Comparison of ENCODE assay signal across 10 cellular contexts in the genomic region with DNA sequence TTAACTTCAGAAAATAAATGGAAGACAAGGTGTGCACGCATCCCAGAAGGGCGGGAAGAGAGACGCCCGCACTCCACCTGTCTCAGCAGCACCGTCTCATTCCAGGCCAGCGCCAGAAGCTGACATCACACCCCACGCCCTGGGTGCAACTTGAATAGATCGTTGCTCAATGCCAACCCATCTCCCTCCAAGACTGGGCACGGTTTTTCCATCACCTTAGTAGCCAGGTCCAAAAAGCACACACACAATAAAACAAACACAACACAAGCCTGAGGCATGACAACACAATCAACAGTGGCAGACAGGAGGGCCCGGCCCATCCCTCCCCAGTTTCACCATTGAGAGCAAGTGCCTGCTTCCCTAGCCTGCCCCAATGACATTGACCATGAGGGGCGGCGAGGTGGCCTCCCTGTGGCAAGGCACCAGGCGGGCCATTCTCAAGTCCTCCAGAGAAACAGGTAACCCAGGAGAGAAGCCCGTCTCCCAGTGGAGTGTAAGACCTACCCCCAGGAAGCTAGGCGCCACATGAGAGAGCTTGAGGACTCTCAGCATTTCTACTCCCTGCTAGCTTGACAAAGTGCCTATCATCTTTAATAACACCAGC. TPM values are rescaled to one million over a fixed set of nuclear protein-coding genes. Genes with fewer than 3 reads are reported as not detected.
A peak's percentile ranks its signal among the peaks of the same experiment; 100 is the strongest.
DNase-seq lines count a peak whose midpoint lies in the region; ATAC-seq and TF ChIP-seq lines count a peak whose summit lies in the region.
"Had no signal": no experiment of that assay in that cellular context is flagged by ENCODE, and none has a peak within 500 bp of the region (broad histone marks: within the 10 kb centered on the region; RNA-seq: fewer than 3 reads in every experiment).

No MANE protein-coding gene starts in this region.

- WGBS in esophagus muscularis mucosa, result 84% methylated on average over 13 of the region's 15 CpGs
- WGBS in trophoblast cell (ENCODE audit: extremely low coverage, insufficient coverage, insufficient read length), result no CpG with 5 or more reads among the region's 15 CpGs

- no peak overlapping the region for H2BK12ac ChIP-seq in trophoblast cell (ENCODE audit: low read length)

- no peak overlapping the region for H3K27ac Mint-ChIP-seq in Calu3 (ENCODE audit: unreplicated experiment)
- peak overlapping the region; percentile 86 for H3K27ac Mint-ChIP-seq in T-helper 2 cell treated with Interferon-gamma antibody and Interleukin-4, amounts not matched to agents 5 μg/mL and 100 μg/mL, for 36 hours

- peak overlapping the region; percentile 28 for H3K18ac ChIP-seq in trophoblast cell (ENCODE audit: low read length)

- BruUV-seq in Calu3 (replicated peaks; lab: Mats Ljungman, UMichigan), result no TSS peak

- no peak for ATAC-seq in HG03045 (IDR thresholded peaks at IDR 0.05; ENCODE audit: unreplicated experiment)

- peak overlapping the region; percentile 78 for H3K4me2 ChIP-seq in trophoblast cell (ENCODE audit: low read length)

- H3K9me3 ChIP-seq in esophagus muscularis mucosa (no peaks in the 10 kb centered on the region), trophoblast cell (ENCODE audit: insufficient read depth, low read depth, low read length) (peaks cover 5% of the 10 kb centered on the region)

- peak overlapping the region; percentile 77 for H3K4me3 Mint-ChIP-seq in Calu3 (ENCODE audit: low read depth, unreplicated experiment)
- H3K4me3 Mint-ChIP-seq in T-helper 2 cell treated with Interferon-gamma antibody and Interleukin-4, amounts not matched to agents 5 μg/mL and 100 μg/mL, for 36 hours, result peak overlapping the region; percentile 83

- H3K27me3 Mint-ChIP-seq in Calu3 (ENCODE audit: unreplicated experiment), result no peaks in the 10 kb centered on the region
- no peaks in the 10 kb centered on the region for H3K27me3 Mint-ChIP-seq in T-helper 2 cell treated with Interferon-gamma antibody and Interleukin-4, amounts not matched to agents 5 μg/mL and 100 μg/mL, for 36 hours (ENCODE audit: low read depth)

- H3K27ac ChIP-seq in esophagus muscularis mucosa (replicated peaks in 1 of 4) (peak overlapping the region; percentile 85 to 95 (median 94)), trophoblast cell (ENCODE audit: low read depth, low read length) (no peak overlapping the region)

- H4K12ac ChIP-seq in trophoblast cell (ENCODE audit: low read depth, low read length), result no peak overlapping the region

- no peak overlapping the region for H3K9ac ChIP-seq in trophoblast cell (ENCODE audit: low read length)

- peaks cover 19% of the 10 kb centered on the region for H3K79me2 ChIP-seq in trophoblast cell (ENCODE audit: control insufficient read depth, insufficient read depth, low read length, poor library complexity)

- H3K4ac ChIP-seq in trophoblast cell (ENCODE audit: low read depth, low read length), result peak overlapping the region; percentile 76

- no peaks in the 10 kb centered on the region for H3K36me3 ChIP-seq in esophagus muscularis mucosa
- peaks cover 0 to 5% of the 10 kb centered on the region in 2 experiments for H3K36me3 ChIP-seq in trophoblast cell (ENCODE audit: control insufficient read depth in 1 of 2, insufficient read depth in 2 of 2, low read length in 2 of 2)

- CTCF ChIA-PET in Calu3 (lab: Charles Lee), result no interaction called here

- intact Hi-C loops in Calu3 (cut with micrococcal nuclease; ENCODE audit: unreplicated experiment), result loop anchor here (10.0 kb wide), 1 partner anchor 49 kb away; a partner anchor contains a TSS
- intact Hi-C loops in esophagus muscularis mucosa (cut with DNase I), result no loop called here

- H4K91ac ChIP-seq in trophoblast cell (ENCODE audit: low read depth, low read length), result no peak overlapping the region

- H3K9me3 Mint-ChIP-seq in Calu3 (ENCODE audit: low read depth, unreplicated experiment), result no peaks in the 10 kb centered on the region
- H3K9me3 Mint-ChIP-seq in T-helper 2 cell treated with Interferon-gamma antibody and Interleukin-4, amounts not matched to agents 5 μg/mL and 100 μg/mL, for 36 hours, result no peaks in the 10 kb centered on the region

- no peak overlapping the region for H2BK120ac ChIP-seq in trophoblast cell (ENCODE audit: insufficient read depth, low read length, poor library complexity)

- no peak overlapping the region for H4K8ac ChIP-seq in trophoblast cell (ENCODE audit: low read depth, low read length)

- H3K27me3 ChIP-seq in esophagus muscularis mucosa (no peaks in the 10 kb centered on the region), trophoblast cell (ENCODE audit: insufficient read depth, low read length) (peaks cover 2% of the 10 kb centered on the region)

- no peak for TF ChIP-seq CTCF in Calu3 (IDR thresholded peaks at IDR 0.05; ENCODE audit: unreplicated experiment)
- TF ChIP-seq CTCF in esophagus muscularis mucosa (IDR thresholded peaks at IDR 0.05), result no peak

- H3K36me3 Mint-ChIP-seq in Calu3 (ENCODE audit: insufficient read depth, unreplicated experiment), result peaks cover 18% of the 10 kb centered on the region
- peaks cover 20% of the 10 kb centered on the region for H3K36me3 Mint-ChIP-seq in T-helper 2 cell treated with Interferon-gamma antibody and Interleukin-4, amounts not matched to agents 5 μg/mL and 100 μg/mL, for 36 hours (ENCODE audit: low read depth)

- no peak overlapping the region for H2AK5ac ChIP-seq in trophoblast cell (ENCODE audit: low read length)

- no peak overlapping the region for H2AFZ ChIP-seq in trophoblast cell (ENCODE audit: insufficient read depth, low read length, poor library complexity)

- TF ChIP-seq POLR2A in esophagus muscularis mucosa (IDR thresholded peaks at IDR 0.05; ENCODE audit: low read depth), result no peak

- H3K23ac ChIP-seq in trophoblast cell (ENCODE audit: low read length), result no peak overlapping the region

- H3K4me3 ChIP-seq in esophagus muscularis mucosa (peak overlapping the region; percentile 79 to 93 (median 86)), trophoblast cell (ENCODE audit: low read depth, low read length) (peak overlapping the region; percentile 20)

- peaks cover 61 to 79% (median 77%) of the 10 kb centered on the region in 4 donors for H3K4me1 ChIP-seq in esophagus muscularis mucosa
- H3K4me1 ChIP-seq in trophoblast cell (ENCODE audit: control insufficient read depth in 1 of 2, insufficient read depth in 2 of 2, low read length in 2 of 2), result peaks cover 46 to 47% of the 10 kb centered on the region in 2 experiments

- TF ChIP-seq EP300 in esophagus muscularis mucosa (IDR thresholded peaks at IDR 0.05), result no peak

- H3K79me1 ChIP-seq in trophoblast cell (ENCODE audit: low read length), result peaks cover 32% of the 10 kb centered on the region

- H2BK5ac ChIP-seq in trophoblast cell (ENCODE audit: low read depth, low read length, poor library complexity), result no peak overlapping the region

- DNase-seq in Calu3 (no peak), esophagus muscularis mucosa (ENCODE audit: extremely low spot score) (no peak), trophoblast cell (peak in 1 of 2 donors; percentile 41), NCI-H446 (lab: John Stamatoyannopoulos, UW) (no peak), NCI-H510A treated with DMSO at 0.1 percent for 48 hours (lab: John Stamatoyannopoulos, UW) (no peak), ureter (ENCODE audit: low spot score) (no peak)
- DNase-seq in T-helper 2 cell treated with Interferon-gamma antibody and Interleukin-4, amounts not matched to agents 5 μg/mL and 100 μg/mL, for 36 hours (ENCODE audit: low spot score), result no peak
- DNase-seq: KG1, Right ventricle myocardium superior had no signal

- H3K14ac ChIP-seq in trophoblast cell (ENCODE audit: low read length), result peak overlapping the region; percentile 36

- peaks cover 23% of the 10 kb centered on the region for H3K4me1 Mint-ChIP-seq in Calu3 (ENCODE audit: low read depth, unreplicated experiment)
- peaks cover 75% of the 10 kb centered on the region for H3K4me1 Mint-ChIP-seq in T-helper 2 cell treated with Interferon-gamma antibody and Interleukin-4, amounts not matched to agents 5 μg/mL and 100 μg/mL, for 36 hours (ENCODE audit: low read depth)

RNA-seq across cellular contexts. Expression of a gene that starts 2.7 kb away (rescaled TPM):
- total RNA-seq in Calu3 (2022) (6.6 and 13.0 TPM in 2 replicates), esophagus muscularis mucosa (10 to 100 TPM in 3 of 4 donors, 1 to 10 TPM in 1; 9.6 to 40.3 (median 16.3) TPM), ureter (15.0 TPM)
- polyA plus RNA-seq in trophoblast cell (2013), result 18.2 and 19.5 TPM in 2 replicates

RNA-seq across cellular contexts. Expression of a gene that starts 51.4 kb away (rescaled TPM):
- total RNA-seq in Calu3 (2022) (10.1 and 10.7 TPM in 2 replicates), esophagus muscularis mucosa (10 to 100 TPM; 25.1 to 29.5 (median 27.2) TPM), ureter (74.4 TPM)
- polyA plus RNA-seq in trophoblast cell (2013), result 34.2 and 35.7 TPM in 2 replicates
